Comparison of ENCODE assay signal across 21 cellular contexts in the genomic region with DNA sequence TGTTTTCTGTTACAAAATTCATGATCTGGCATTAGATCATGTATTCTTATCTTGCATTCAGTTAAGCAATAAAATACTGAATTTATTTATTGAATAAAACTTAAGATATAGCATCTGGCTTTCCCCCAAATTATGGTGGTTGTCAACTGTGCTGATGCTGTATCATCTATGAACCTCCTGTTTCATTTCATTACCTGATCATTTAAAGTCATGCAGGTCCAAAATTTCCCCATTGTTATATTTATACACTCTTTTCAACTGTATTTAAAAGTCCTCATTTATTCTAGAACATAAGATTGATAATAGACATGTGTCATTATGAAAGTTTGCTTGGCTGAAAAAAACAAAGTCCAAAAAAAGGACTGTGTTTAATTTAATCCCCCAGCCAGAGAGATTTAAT.
DNase-seq lines count a peak whose midpoint lies in the region; FAIRE-seq and TF ChIP-seq lines count a peak whose summit lies in the region.
"Had no signal": no experiment of that assay in that cellular context is flagged by ENCODE, and none has a peak within 500 bp of the region (broad histone marks: within the 10 kb centered on the region; RNA-seq: fewer than 3 reads in every experiment).

No MANE protein-coding gene starts in this region.

- FAIRE-seq in D721Med (lab: Jason Lieb, UNC), result peak; percentile 25
- FAIRE-seq: A204.1, GM12891, GM18507 had no signal

- no peak for TF ChIP-seq CTCF in D721Med (IDR thresholded peaks at IDR 0.05; ENCODE audit: insufficient read depth, missing control alignments)
- no peak for TF ChIP-seq CTCF in OCI-LY1 (IDR thresholded peaks at IDR 0.05; ENCODE audit: low read length)

- H3K27ac ChIP-seq in KOPT-K1 (ENCODE audit: low read depth, low read length, poor library complexity, severe bottlenecking) (peak overlapping the region; percentile 66), OCI-LY1 (ENCODE audit: low read depth, low read length, poor library complexity, severe bottlenecking) (no peak overlapping the region)
- H3K27ac ChIP-seq: 22Rv1, BLaER1, C4-2B had no signal

- DNase-seq in D721Med (ENCODE audit: insufficient read length, low spot score) (no peak), ecto neural progenitor cell (ENCODE audit: low spot score) (no peak), NCI-H2081 treated with DMSO at 0.1 percent for 48 hours (lab: John Stamatoyannopoulos, UW) (no peak)
- DNase-seq in activated naive CD4-positive, alpha-beta T cell (lab: John Stamatoyannopoulos, UW), result no peak
- DNase-seq: Caco-2; CD4-positive, CD25-positive, alpha-beta regulatory T cell; CD8-positive, alpha-beta T cell; DMS 273 treated with DMSO at 0.1 percent for 48 hours; DMS79; EL; GDM1; GOT3 had no signal

- H3K27me3 ChIP-seq in OCI-LY1 (ENCODE audit: insufficient read depth, low read length), result no peaks in the 10 kb centered on the region
- H3K27me3 ChIP-seq: BLaER1 had no signal

- no peak overlapping the region for H3K9ac ChIP-seq in OCI-LY1 (ENCODE audit: low read length)
- H3K9ac ChIP-seq: BLaER1 had no signal

- H3K9me3 ChIP-seq in KOPT-K1 (ENCODE audit: insufficient read depth, low read length, poor library complexity, severe bottlenecking), result no peaks in the 10 kb centered on the region
- H3K9me3 ChIP-seq in OCI-LY1 (ENCODE audit: low read length), result no peaks in the 10 kb centered on the region
- H3K9me3 ChIP-seq: BLaER1, Caco-2, HAP-1 had no signal

- H3K36me3 ChIP-seq in KOPT-K1 (ENCODE audit: insufficient read depth, low read length), result no peaks in the 10 kb centered on the region
- no peaks in the 10 kb centered on the region for H3K36me3 ChIP-seq in OCI-LY1 (ENCODE audit: insufficient read depth, low read length)
- H3K36me3 ChIP-seq: BLaER1, HAP-1 had no signal

- no peak overlapping the region for H3K4me2 ChIP-seq in OCI-LY1 (ENCODE audit: low read length)
- H3K4me2 ChIP-seq: BLaER1 had no signal

- peak overlapping the region; percentile 53; the same call in 1 of the 2 replicates for H2AFZ ChIP-seq in OCI-LY1 (ENCODE audit: low read length)

- H3K79me2 ChIP-seq in OCI-LY1 (ENCODE audit: insufficient read depth, low read length), result no peaks in the 10 kb centered on the region

- peaks cover 10% of the 10 kb centered on the region for H3K4me1 ChIP-seq in OCI-LY1 (ENCODE audit: insufficient read depth, low read length, severe bottlenecking)
- H3K4me1 ChIP-seq: Caco-2, HAP-1 had no signal

- no peaks in the 10 kb centered on the region for H3K9me2 ChIP-seq in OCI-LY1 (ENCODE audit: low read depth, low read length)

- no peaks in the 10 kb centered on the region for H4K20me1 ChIP-seq in OCI-LY1 (ENCODE audit: insufficient read depth, low read length)
- H4K20me1 ChIP-seq: BLaER1 had no signal

- H3K4me3 ChIP-seq in OCI-LY1 (ENCODE audit: low read depth, low read length, poor library complexity, severe bottlenecking), result no peak overlapping the region
- H3K4me3 ChIP-seq: BLaER1, HAP-1 had no signal

- H3F3A ChIP-seq in OCI-LY1 (ENCODE audit: insufficient read depth, low read length), result no peaks in the 10 kb centered on the region
